Comparison of ENCODE assay signal across 28 cellular contexts in the genomic region with DNA sequence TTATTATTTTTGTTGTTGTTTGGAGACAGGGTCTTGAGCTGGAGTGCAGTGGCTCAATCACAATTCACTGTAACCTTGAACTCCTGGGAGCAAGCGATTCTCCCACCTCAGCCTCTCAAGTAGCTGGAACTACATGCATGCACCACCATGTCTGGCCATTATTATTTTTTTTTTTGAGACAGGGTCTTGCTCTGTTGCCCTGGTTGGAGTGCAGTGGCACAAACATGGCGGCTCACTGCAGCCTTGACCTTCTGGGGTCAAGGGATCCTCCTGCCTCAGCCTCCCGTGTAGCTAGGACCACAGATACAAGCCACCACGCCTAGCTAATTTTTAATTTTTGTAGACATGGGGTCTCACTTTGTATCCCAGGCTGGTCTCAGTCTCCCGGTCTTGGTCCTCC.
"Had no signal": no experiment of that assay in that cellular context is flagged by ENCODE, and none has a peak within 500 bp of the region (broad histone marks: within the 10 kb centered on the region; RNA-seq: fewer than 3 reads in every experiment).

No MANE protein-coding gene starts in this region.

- H3K4me1 ChIP-seq: colonic mucosa, esophagus muscularis mucosa, esophagus squamous epithelium, gastrocnemius medialis, gastroesophageal sphincter, heart left ventricle, heart right ventricle had no signal

- H3K36me3 ChIP-seq: colonic mucosa, esophagus muscularis mucosa, esophagus squamous epithelium, gastrocnemius medialis, gastroesophageal sphincter, heart left ventricle, heart right ventricle had no signal

- H3K27ac Mint-ChIP-seq: dendritic cell treated with granulocyte-macrophage colony-stimulating factor and Interleukin-4, amounts not matched to agents 40 ng/mL and 50 ng/mL, for 4 days; effector memory CD8-positive, alpha-beta T cell; endodermal cell had no signal

- FAIRE-seq: colon, endometrium, endothelial cell of umbilical vein, frontal cortex had no signal

- H3K4me3 Mint-ChIP-seq: dendritic cell treated with granulocyte-macrophage colony-stimulating factor and Interleukin-4, amounts not matched to agents 40 ng/mL and 50 ng/mL, for 4 days; effector memory CD8-positive, alpha-beta T cell; endodermal cell had no signal

- ATAC-seq: effector memory CD8-positive, alpha-beta T cell; esophagus mucosa; gastrocnemius medialis; gastroesophageal sphincter; heart left ventricle; heart right ventricle had no signal

- H3K4me1 Mint-ChIP-seq: endodermal cell had no signal

- H3K4me3 ChIP-seq: colonic mucosa, coronary artery, dorsolateral prefrontal cortex, esophagus muscularis mucosa, esophagus squamous epithelium, gastrocnemius medialis, gastroesophageal sphincter, heart left ventricle, heart right ventricle had no signal

- H3K27me3 ChIP-seq: colonic mucosa, dorsolateral prefrontal cortex, esophagus muscularis mucosa, esophagus squamous epithelium, gastrocnemius medialis, gastroesophageal sphincter, heart left ventricle, heart right ventricle had no signal

- DNase-seq: colonic mucosa; cortex of kidney; dermis blood vessel endothelial cell; dorsolateral prefrontal cortex; effector CD4-positive, alpha-beta T cell; effector CD8-positive, alpha-beta T cell; effector memory CD4-positive, alpha-beta T cell; effector memory CD8-positive, alpha-beta T cell; endodermal cell; erythroblast; esophagus squamous epithelium; foreskin fibroblast; foreskin melanocyte; gastrocnemius medialis; glutamatergic neuron; head of caudate nucleus; heart left ventricle; heart right ventricle had no signal

- H3K9me3 ChIP-seq: colonic mucosa, esophagus muscularis mucosa, esophagus squamous epithelium, gastrocnemius medialis, gastroesophageal sphincter, heart left ventricle, heart right ventricle had no signal

- H3K27me3 Mint-ChIP-seq: effector memory CD8-positive, alpha-beta T cell had no signal

- H3K27ac ChIP-seq: colonic mucosa, coronary artery, dorsolateral prefrontal cortex, epithelial cell of prostate, esophagus muscularis mucosa, esophagus squamous epithelium, gastrocnemius medialis, gastroesophageal sphincter, heart left ventricle, heart right ventricle had no signal

- H3K9me3 Mint-ChIP-seq: dendritic cell treated with granulocyte-macrophage colony-stimulating factor and Interleukin-4, amounts not matched to agents 40 ng/mL and 50 ng/mL, for 4 days; effector memory CD8-positive, alpha-beta T cell; endodermal cell had no signal
